1 cellular context compared by ENCODE assay signal in genomic region chr5:43179836-43180235, GRCh38.
TF ChIP-seq lines count a peak whose summit lies in the region.

No MANE protein-coding gene starts in this region.

TF ChIP-seq in WTC11, 78 proteins besides CTCF, POLR2A, EP300 and RAD21:
- TF ChIP-seq E2F4 (CRISPR knock-in tag; IDR thresholded peaks at IDR 0.05; ENCODE audit: borderline replicate concordance, low read depth) (no peak), HMGXB4 (CRISPR knock-in tag; IDR thresholded peaks at IDR 0.05) (no peak), NR3C1 (CRISPR knock-in tag; conservative IDR thresholded peaks at IDR 0.05; ENCODE audit: low read depth) (no peak), E2F1 (CRISPR knock-in tag; IDR thresholded peaks at IDR 0.05) (no peak), GABPB1 (CRISPR knock-in tag; IDR thresholded peaks at IDR 0.05) (no peak), CREM (CRISPR knock-in tag; IDR thresholded peaks at IDR 0.05) (no peak), ZBTB43 (CRISPR knock-in tag; IDR thresholded peaks at IDR 0.05) (no peak), ZNF423 (CRISPR knock-in tag; IDR thresholded peaks at IDR 0.05) (no peak), FOXJ3 (CRISPR knock-in tag; IDR thresholded peaks at IDR 0.05; ENCODE audit: borderline replicate concordance) (no peak), ERG (CRISPR knock-in tag; IDR thresholded peaks at IDR 0.05) (no peak)
